Comparison of ENCODE assay signal across 9 cellular contexts in genomic region chr7:72235351-72235750, GRCh38.
"Had no signal": no experiment of that assay in that cellular context is flagged by ENCODE, and none has a peak within 500 bp of the region (broad histone marks: within the 10 kb centered on the region; RNA-seq: fewer than 3 reads in every experiment).

No MANE protein-coding gene starts in this region.

- H3K27me3 Mint-ChIP-seq: IgD-negative memory B cell had no signal

- H3K27ac Mint-ChIP-seq: HFFc6, IgD-negative memory B cell had no signal

- H3K4me3 Mint-ChIP-seq: HFFc6, IgD-negative memory B cell had no signal

- H3K27ac ChIP-seq: GM23248, HL-60 had no signal

- DNase-seq: GM23248, GOT3, H7, HFFc6 had no signal

- ATAC-seq: HCT116, HepG2 had no signal

- H3K4me1 Mint-ChIP-seq: IgD-negative memory B cell had no signal

- H3K4me3 ChIP-seq: GM23248, HAP-1 had no signal

- H3K9me3 ChIP-seq: HAP-1 had no signal

- H3K4me1 ChIP-seq: HAP-1 had no signal

- H3K36me3 ChIP-seq: HAP-1 had no signal
